Comparison of ENCODE assay signal across 8 cellular contexts in genomic region chr4:180828455-180829018, GRCh38.
DNase-seq lines count a peak whose midpoint lies in the region; ATAC-seq and TF ChIP-seq lines count a peak whose summit lies in the region.

No MANE protein-coding gene starts in this region.

- no peaks in the 10 kb centered on the region for H3K27me3 ChIP-seq in smooth muscle cell (ENCODE audit: low read depth)

- intact Hi-C loops in activated T-helper 2 cell treated with anti-CD3 and anti-CD28 coated beads, Interferon-gamma antibody, Interleukin-2, Interleukin-4, amounts not matched to agents 10 μg/mL and 5 μg/mL and 100 μg/mL, durations not matched to agents 14 hours and 24 hours and 36 hours (cut with micrococcal nuclease) = no loop called here

- no peak for ATAC-seq in HG03442 (IDR thresholded peaks at IDR 0.05; ENCODE audit: unreplicated experiment)
- no peak for ATAC-seq in omental fat pad (ENCODE audit: low FRiP score)

- no peak overlapping the region for H3K4me2 ChIP-seq in smooth muscle cell

- in situ Hi-C loops in SK-MEL-5 (cut with HindIII; ENCODE audit: low pct_unique_long_range_greater_than_20kb, low sequenced_read_pairs) = no loop called here

- H3K27ac ChIP-seq in smooth muscle cell (ENCODE audit: low read depth) = no peak overlapping the region

- no peak for DNase-seq in GM10248 (ENCODE audit: extremely low spot score)
- peak; percentile 56 for DNase-seq in NCI-H1105 treated with DMSO at 0.1 percent for 48 hours (lab: John Stamatoyannopoulos, UW)
- DNase-seq in SK-MEL-5 (ENCODE audit: low read depth, low spot score) = peak; percentile 88
- DNase-seq in foreskin fibroblast = peak in 1 of 2 donors; percentile 41
- no peak for DNase-seq in smooth muscle cell (lab: John Stamatoyannopoulos, UW; ENCODE audit: unreplicated experiment)
- DNase-seq in omental fat pad (ENCODE audit: low spot score) = no peak
- DNase-seq in activated T-helper 2 cell treated with anti-CD3 and anti-CD28 coated beads, Interferon-gamma antibody, Interleukin-2, Interleukin-4, amounts not matched to agents 10 μg/mL and 5 μg/mL and 100 μg/mL, durations not matched to agents 14 hours and 24 hours and 36 hours (ENCODE audit: low spot score) = no peak

- H3K79me2 ChIP-seq in smooth muscle cell (ENCODE audit: low read depth) = no peaks in the 10 kb centered on the region

- CTCF ChIA-PET in GM10248 (lab: Yijun Ruan, JAX) = interaction anchor here (1.0 to 2.9 kb wide), 5 partner anchors 10 to 700 kb away, joined by 3 to 11 read pairs (median 4); no protein-coding TSS in a partner anchor

- H3K9me3 ChIP-seq in smooth muscle cell (replicated peaks; ENCODE audit: low read depth) = no peaks in the 10 kb centered on the region

- POLR2A ChIA-PET in GM10248 (lab: Yijun Ruan, JAX) = no interaction called here

- no peak overlapping the region for H2AFZ ChIP-seq in smooth muscle cell (ENCODE audit: low read depth)

- no peaks in the 10 kb centered on the region for H3K4me1 ChIP-seq in smooth muscle cell (ENCODE audit: low read depth)

- H3K36me3 ChIP-seq in smooth muscle cell (ENCODE audit: low read depth) = no peaks in the 10 kb centered on the region

- no peaks in the 10 kb centered on the region for H3K27me3 Mint-ChIP-seq in activated T-helper 2 cell treated with anti-CD3 and anti-CD28 coated beads, Interferon-gamma antibody, Interleukin-2, Interleukin-4, amounts not matched to agents 10 μg/mL and 5 μg/mL and 100 μg/mL, durations not matched to agents 14 hours and 24 hours and 36 hours (ENCODE audit: low read depth)

- WGBS in smooth muscle cell (ENCODE audit: low lambda C conversion rate) = 1% methylated on average over 2 of the region's 2 CpGs

- peak; percentile 55 for TF ChIP-seq CTCF in GM10248 (IDR thresholded peaks at IDR 0.05; ENCODE audit: control extremely low read depth, extremely low read depth, low read depth, missing control alignments)
- peak; percentile 58 for TF ChIP-seq CTCF in foreskin fibroblast (IDR thresholded peaks at IDR 0.05; ENCODE audit: low read depth, low read length)
- TF ChIP-seq CTCF in smooth muscle cell (IDR thresholded peaks at IDR 0.05; ENCODE audit: borderline replicate concordance, insufficient read depth, poor library complexity, severe bottlenecking) = peak; percentile 95
- TF ChIP-seq CTCF in omental fat pad (IDR thresholded peaks at IDR 0.05) = no peak

- no peaks in the 10 kb centered on the region for H4K20me1 ChIP-seq in smooth muscle cell (ENCODE audit: low read depth)

- H3K27ac Mint-ChIP-seq in activated T-helper 2 cell treated with anti-CD3 and anti-CD28 coated beads, Interferon-gamma antibody, Interleukin-2, Interleukin-4, amounts not matched to agents 10 μg/mL and 5 μg/mL and 100 μg/mL, durations not matched to agents 14 hours and 24 hours and 36 hours = no peak overlapping the region

- H3K4me3 ChIP-seq in foreskin fibroblast (ENCODE audit: low read depth in 1 of 2, low read length in 2 of 2) (no peak overlapping the region), smooth muscle cell (no peak overlapping the region)

- no peaks in the 10 kb centered on the region for H3K9me3 Mint-ChIP-seq in activated T-helper 2 cell treated with anti-CD3 and anti-CD28 coated beads, Interferon-gamma antibody, Interleukin-2, Interleukin-4, amounts not matched to agents 10 μg/mL and 5 μg/mL and 100 μg/mL, durations not matched to agents 14 hours and 24 hours and 36 hours

- H3K9ac ChIP-seq in smooth muscle cell (ENCODE audit: low read depth) = no peak overlapping the region

- no peaks in the 10 kb centered on the region for H3K4me1 Mint-ChIP-seq in activated T-helper 2 cell treated with anti-CD3 and anti-CD28 coated beads, Interferon-gamma antibody, Interleukin-2, Interleukin-4, amounts not matched to agents 10 μg/mL and 5 μg/mL and 100 μg/mL, durations not matched to agents 14 hours and 24 hours and 36 hours (ENCODE audit: low read depth)

- no peak overlapping the region for H3K4me3 Mint-ChIP-seq in activated T-helper 2 cell treated with anti-CD3 and anti-CD28 coated beads, Interferon-gamma antibody, Interleukin-2, Interleukin-4, amounts not matched to agents 10 μg/mL and 5 μg/mL and 100 μg/mL, durations not matched to agents 14 hours and 24 hours and 36 hours (ENCODE audit: low read depth)

- no peaks in the 10 kb centered on the region for H3K36me3 Mint-ChIP-seq in activated T-helper 2 cell treated with anti-CD3 and anti-CD28 coated beads, Interferon-gamma antibody, Interleukin-2, Interleukin-4, amounts not matched to agents 10 μg/mL and 5 μg/mL and 100 μg/mL, durations not matched to agents 14 hours and 24 hours and 36 hours (ENCODE audit: low read depth)

- no peaks in the 10 kb centered on the region for H3F3A ChIP-seq in smooth muscle cell (ENCODE audit: low read depth)

Comparison
In these comparisons a context has a peak if more than half of its experiments do, and no peak if none do; other contexts are left out.
1. DNase-seq: peak in NCI-H1105 treated with DMSO at 0.1 percent for 48 hours (single experiment) and SK-MEL-5 (single experiment); none in GM10248 (single experiment), smooth muscle cell (single experiment), omental fat pad (single experiment) and activated T-helper 2 cell treated with anti-CD3 and anti-CD28 coated beads, Interferon-gamma antibody, Interleukin-2, Interleukin-4, amounts not matched to agents 10 μg/mL and 5 μg/mL and 100 μg/mL, durations not matched to agents 14 hours and 24 hours and 36 hours (single experiment).
2. CTCF ChIP-seq: peak in GM10248 (single experiment), foreskin fibroblast (single experiment) and smooth muscle cell (single experiment); none in omental fat pad (0 of 3).